In the genomic region with DNA sequence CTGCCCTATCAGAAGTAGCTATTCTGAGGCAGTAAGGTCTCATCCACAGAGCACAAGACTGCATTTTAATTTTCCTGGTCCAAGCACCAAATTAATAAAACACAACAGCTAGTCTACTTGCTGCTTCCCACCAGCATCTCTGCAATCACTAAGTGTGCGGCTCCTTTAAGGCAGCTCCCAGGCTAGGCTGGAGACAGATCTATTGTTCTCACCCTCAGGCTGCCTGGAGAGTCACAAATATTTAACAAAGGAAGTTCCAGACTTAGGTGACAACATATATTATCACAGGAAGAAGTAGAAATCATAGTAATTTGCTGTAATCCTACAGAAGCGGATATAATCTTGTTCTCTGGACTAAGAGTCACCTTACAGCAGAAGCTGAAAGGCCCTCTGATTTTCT, we compare ENCODE assay signal across 1 cellular context.
TF ChIP-seq lines count a peak whose summit lies in the region.

No MANE protein-coding gene starts in this region.

TF ChIP-seq in GM12878, 131 proteins besides CTCF, POLR2A, EP300 and RAD21:
- TF ChIP-seq, protein P1, sequence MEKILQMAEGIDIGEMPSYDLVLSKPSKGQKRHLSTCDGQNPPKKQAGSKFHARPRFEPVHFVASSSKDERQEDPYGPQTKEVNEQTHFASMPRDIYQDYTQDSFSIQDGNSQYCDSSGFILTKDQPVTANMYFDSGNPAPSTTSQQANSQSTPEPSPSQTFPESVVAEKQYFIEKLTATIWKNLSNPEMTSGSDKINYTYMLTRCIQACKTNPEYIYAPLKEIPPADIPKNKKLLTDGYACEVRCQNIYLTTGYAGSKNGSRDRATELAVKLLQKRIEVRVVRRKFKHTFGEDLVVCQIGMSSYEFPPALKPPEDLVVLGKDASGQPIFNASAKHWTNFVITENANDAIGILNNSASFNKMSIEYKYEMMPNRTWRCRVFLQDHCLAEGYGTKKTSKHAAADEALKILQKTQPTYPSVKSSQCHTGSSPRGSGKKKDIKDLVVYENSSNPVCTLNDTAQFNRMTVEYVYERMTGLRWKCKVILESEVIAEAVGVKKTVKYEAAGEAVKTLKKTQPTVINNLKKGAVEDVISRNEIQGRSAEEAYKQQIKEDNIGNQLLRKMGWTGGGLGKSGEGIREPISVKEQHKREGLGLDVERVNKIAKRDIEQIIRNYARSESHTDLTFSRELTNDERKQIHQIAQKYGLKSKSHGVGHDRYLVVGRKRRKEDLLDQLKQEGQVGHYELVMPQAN (conservative IDR thresholded peaks at IDR 0.05), result no peak
- TF ChIP-seq, protein P2, sequence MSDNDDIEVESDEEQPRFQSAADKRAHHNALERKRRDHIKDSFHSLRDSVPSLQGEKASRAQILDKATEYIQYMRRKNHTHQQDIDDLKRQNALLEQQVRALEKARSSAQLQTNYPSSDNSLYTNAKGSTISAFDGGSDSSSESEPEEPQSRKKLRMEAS (IDR thresholded peaks at IDR 0.05; ENCODE audit: low read depth, low read length), result no peak
- no peak for TF ChIP-seq SMAD5 (IDR thresholded peaks at IDR 0.05; ENCODE audit: low read depth)
- TF ChIP-seq NR2C2 (IDR thresholded peaks at IDR 0.05; ENCODE audit: borderline replicate concordance, control insufficient read depth, insufficient read length, low read depth), result no peak
- TF ChIP-seq, protein P3, sequence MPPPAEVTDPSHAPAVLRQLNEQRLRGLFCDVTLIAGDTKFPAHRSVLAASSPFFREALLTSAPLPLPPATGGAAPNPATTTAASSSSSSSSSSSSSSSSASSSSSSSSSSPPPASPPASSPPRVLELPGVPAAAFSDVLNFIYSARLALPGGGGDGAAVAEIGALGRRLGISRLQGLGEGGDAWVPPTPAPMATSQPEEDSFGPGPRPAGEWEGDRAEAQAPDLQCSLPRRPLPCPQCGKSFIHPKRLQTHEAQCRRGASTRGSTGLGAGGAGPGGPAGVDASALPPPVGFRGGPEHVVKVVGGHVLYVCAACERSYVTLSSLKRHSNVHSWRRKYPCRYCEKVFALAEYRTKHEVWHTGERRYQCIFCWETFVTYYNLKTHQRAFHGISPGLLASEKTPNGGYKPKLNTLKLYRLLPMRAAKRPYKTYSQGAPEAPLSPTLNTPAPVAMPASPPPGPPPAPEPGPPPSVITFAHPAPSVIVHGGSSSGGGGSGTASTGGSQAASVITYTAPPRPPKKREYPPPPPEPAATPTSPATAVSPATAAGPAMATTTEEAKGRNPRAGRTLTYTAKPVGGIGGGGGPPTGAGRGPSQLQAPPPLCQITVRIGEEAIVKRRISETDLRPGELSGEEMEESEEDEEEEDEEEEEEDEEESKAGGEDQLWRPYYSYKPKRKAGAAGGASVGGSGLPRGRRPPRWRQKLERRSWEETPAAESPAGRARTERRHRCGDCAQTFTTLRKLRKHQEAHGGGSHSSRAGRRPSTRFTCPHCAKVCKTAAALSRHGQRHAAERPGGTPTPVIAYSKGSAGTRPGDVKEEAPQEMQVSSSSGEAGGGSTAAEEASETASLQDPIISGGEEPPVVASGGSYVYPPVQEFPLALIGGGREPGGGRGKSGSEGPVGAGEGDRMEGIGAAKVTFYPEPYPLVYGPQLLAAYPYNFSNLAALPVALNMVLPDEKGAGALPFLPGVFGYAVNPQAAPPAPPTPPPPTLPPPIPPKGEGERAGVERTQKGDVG (CRISPR knock-in tag; IDR thresholded peaks at IDR 0.05), result no peak
- TF ChIP-seq, protein P4, sequence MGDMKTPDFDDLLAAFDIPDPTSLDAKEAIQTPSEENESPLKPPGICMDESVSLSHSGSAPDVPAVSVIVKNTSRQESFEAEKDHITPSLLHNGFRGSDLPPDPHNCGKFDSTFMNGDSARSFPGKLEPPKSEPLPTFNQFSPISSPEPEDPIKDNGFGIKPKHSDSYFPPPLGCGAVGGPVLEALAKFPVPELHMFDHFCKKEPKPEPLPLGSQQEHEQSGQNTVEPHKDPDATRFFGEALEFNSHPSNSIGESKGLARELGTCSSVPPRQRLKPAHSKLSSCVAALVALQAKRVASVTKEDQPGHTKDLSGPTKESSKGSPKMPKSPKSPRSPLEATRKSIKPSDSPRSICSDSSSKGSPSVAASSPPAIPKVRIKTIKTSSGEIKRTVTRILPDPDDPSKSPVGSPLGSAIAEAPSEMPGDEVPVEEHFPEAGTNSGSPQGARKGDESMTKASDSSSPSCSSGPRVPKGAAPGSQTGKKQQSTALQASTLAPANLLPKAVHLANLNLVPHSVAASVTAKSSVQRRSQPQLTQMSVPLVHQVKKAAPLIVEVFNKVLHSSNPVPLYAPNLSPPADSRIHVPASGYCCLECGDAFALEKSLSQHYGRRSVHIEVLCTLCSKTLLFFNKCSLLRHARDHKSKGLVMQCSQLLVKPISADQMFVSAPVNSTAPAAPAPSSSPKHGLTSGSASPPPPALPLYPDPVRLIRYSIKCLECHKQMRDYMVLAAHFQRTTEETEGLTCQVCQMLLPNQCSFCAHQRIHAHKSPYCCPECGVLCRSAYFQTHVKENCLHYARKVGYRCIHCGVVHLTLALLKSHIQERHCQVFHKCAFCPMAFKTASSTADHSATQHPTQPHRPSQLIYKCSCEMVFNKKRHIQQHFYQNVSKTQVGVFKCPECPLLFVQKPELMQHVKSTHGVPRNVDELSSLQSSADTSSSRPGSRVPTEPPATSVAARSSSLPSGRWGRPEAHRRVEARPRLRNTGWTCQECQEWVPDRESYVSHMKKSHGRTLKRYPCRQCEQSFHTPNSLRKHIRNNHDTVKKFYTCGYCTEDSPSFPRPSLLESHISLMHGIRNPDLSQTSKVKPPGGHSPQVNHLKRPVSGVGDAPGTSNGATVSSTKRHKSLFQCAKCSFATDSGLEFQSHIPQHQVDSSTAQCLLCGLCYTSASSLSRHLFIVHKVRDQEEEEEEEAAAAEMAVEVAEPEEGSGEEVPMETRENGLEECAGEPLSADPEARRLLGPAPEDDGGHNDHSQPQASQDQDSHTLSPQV (IDR thresholded peaks at IDR 0.05), result no peak
- TF ChIP-seq TCF3 (IDR thresholded peaks at IDR 0.05; ENCODE audit: borderline replicate concordance, insufficient read depth, low read depth, low read length), result no peak
- TF ChIP-seq LARP7 (IDR thresholded peaks at IDR 0.05), result no peak
- TF ChIP-seq, protein P5, sequence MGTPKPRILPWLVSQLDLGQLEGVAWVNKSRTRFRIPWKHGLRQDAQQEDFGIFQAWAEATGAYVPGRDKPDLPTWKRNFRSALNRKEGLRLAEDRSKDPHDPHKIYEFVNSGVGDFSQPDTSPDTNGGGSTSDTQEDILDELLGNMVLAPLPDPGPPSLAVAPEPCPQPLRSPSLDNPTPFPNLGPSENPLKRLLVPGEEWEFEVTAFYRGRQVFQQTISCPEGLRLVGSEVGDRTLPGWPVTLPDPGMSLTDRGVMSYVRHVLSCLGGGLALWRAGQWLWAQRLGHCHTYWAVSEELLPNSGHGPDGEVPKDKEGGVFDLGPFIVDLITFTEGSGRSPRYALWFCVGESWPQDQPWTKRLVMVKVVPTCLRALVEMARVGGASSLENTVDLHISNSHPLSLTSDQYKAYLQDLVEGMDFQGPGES (IDR thresholded peaks at IDR 0.05), result no peak
- no peak for TF ChIP-seq FOS (IDR thresholded peaks at IDR 0.05; ENCODE audit: borderline replicate concordance, extremely low read depth, insufficient read length)
- TF ChIP-seq, protein P6, sequence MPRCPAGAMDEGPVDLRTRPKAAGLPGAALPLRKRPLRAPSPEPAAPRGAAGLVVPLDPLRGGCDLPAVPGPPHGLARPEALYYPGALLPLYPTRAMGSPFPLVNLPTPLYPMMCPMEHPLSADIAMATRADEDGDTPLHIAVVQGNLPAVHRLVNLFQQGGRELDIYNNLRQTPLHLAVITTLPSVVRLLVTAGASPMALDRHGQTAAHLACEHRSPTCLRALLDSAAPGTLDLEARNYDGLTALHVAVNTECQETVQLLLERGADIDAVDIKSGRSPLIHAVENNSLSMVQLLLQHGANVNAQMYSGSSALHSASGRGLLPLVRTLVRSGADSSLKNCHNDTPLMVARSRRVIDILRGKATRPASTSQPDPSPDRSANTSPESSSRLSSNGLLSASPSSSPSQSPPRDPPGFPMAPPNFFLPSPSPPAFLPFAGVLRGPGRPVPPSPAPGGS (IDR thresholded peaks at IDR 0.05; ENCODE audit: borderline replicate concordance, insufficient read depth, low read depth, low read length, poor library complexity, severe bottlenecking), result no peak
- no peak for TF ChIP-seq EED (IDR thresholded peaks at IDR 0.05; ENCODE audit: low read depth)
- TF ChIP-seq FOXM1 (IDR thresholded peaks at IDR 0.05; ENCODE audit: low read depth, low read length), result no peak
- TF ChIP-seq, protein P7, sequence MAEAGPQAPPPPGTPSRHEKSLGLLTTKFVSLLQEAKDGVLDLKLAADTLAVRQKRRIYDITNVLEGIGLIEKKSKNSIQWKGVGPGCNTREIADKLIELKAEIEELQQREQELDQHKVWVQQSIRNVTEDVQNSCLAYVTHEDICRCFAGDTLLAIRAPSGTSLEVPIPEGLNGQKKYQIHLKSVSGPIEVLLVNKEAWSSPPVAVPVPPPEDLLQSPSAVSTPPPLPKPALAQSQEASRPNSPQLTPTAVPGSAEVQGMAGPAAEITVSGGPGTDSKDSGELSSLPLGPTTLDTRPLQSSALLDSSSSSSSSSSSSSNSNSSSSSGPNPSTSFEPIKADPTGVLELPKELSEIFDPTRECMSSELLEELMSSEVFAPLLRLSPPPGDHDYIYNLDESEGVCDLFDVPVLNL (IDR thresholded peaks at IDR 0.05; ENCODE audit: low read depth, low read length), result no peak
- no peak for TF ChIP-seq NFYA (IDR thresholded peaks at IDR 0.05; ENCODE audit: borderline replicate concordance, low read depth, low read length)
- no peak for TF ChIP-seq BHLHE40 (IDR thresholded peaks at IDR 0.05; ENCODE audit: borderline replicate concordance in 1 of 2, low read depth in 2 of 2, low read length in 1 of 2)
- no peak for TF ChIP-seq CREM (IDR thresholded peaks at IDR 0.05; ENCODE audit: low read depth)
- TF ChIP-seq, protein P8, sequence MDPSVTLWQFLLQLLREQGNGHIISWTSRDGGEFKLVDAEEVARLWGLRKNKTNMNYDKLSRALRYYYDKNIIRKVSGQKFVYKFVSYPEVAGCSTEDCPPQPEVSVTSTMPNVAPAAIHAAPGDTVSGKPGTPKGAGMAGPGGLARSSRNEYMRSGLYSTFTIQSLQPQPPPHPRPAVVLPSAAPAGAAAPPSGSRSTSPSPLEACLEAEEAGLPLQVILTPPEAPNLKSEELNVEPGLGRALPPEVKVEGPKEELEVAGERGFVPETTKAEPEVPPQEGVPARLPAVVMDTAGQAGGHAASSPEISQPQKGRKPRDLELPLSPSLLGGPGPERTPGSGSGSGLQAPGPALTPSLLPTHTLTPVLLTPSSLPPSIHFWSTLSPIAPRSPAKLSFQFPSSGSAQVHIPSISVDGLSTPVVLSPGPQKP (IDR thresholded peaks at IDR 0.05; ENCODE audit: low read depth, low read length), result no peak
